8 cellular contexts compared by ENCODE assay signal in genomic region chr16:27449434-27450188, GRCh38. TPM values are rescaled to one million over a fixed set of nuclear protein-coding genes. Genes with fewer than 3 reads are reported as not detected.
A peak's percentile ranks its signal among the peaks of the same experiment; 100 is the strongest.
DNase-seq lines count a peak whose midpoint lies in the region; ATAC-seq, FAIRE-seq and TF ChIP-seq lines count a peak whose summit lies in the region.

No MANE protein-coding gene starts in this region.

- TF ChIP-seq POLR2A in HepG2 (IDR thresholded peaks at IDR 0.05; ENCODE audit: insufficient read depth in 1 of 2, low read depth in 2 of 2, low read length in 2 of 2) (no peak), stomach (IDR thresholded peaks at IDR 0.05) (no peak), suprapubic skin (IDR thresholded peaks at IDR 0.05) (no peak)

- no peaks in the 10 kb centered on the region for H3F3A ChIP-seq in SK-N-SH (replicated peaks; ENCODE audit: insufficient read depth)

- H3K4me2 ChIP-seq in HepG2 (ENCODE audit: low read depth, low read length) (no peak overlapping the region), SK-N-SH (no peak overlapping the region)

- WGBS in HepG2 (ENCODE audit: low lambda C conversion rate): 24% methylated on average over 23 of the region's 31 CpGs
- WGBS in stomach, 5 donors: 25 to 33% (median 30%) methylated on average over 24 to 31 of the region's 31 CpGs
- WGBS in suprapubic skin: 30% methylated on average over 31 of the region's 31 CpGs
- WGBS in SK-N-SH (ENCODE audit: low lambda C conversion rate): 27% methylated on average over 20 of the region's 31 CpGs

- CTCF ChIA-PET in CD8-positive, alpha-beta memory T cell (lab: Charles Lee): interaction anchor here (0.8 to 5.4 kb wide), 13 partner anchors 13 to 294 kb away, joined by 3 to 32 read pairs (median 5); no protein-coding TSS in a partner anchor
- CTCF ChIA-PET in HepG2 (lab: Yijun Ruan, JAX; ENCODE audit: low intra/inter-chr PET ratio, low total read pairs) (no interaction called here), SK-N-SH (lab: Yijun Ruan, JAX) (no interaction called here)

- H3K36me3 ChIP-seq in CD8-positive, alpha-beta memory T cell (ENCODE audit: insufficient read depth, low read length): peaks cover 27% of the 10 kb centered on the region
- no peaks in the 10 kb centered on the region for H3K36me3 ChIP-seq in HepG2 (replicated peaks in 1 of 2; ENCODE audit: control insufficient read depth in 1 of 2, insufficient read depth in 2 of 2, low read length in 2 of 2)
- H3K36me3 ChIP-seq in stomach: peaks cover 0 to 9% (median 0%) of the 10 kb centered on the region in 4 donors
- H3K36me3 ChIP-seq in suprapubic skin: no peaks in the 10 kb centered on the region
- no peaks in the 10 kb centered on the region for H3K36me3 ChIP-seq in SK-N-SH (replicated peaks in 1 of 2; ENCODE audit: control insufficient read depth in 1 of 2, insufficient read depth in 2 of 2, low read length in 1 of 2)

- peak overlapping the region; percentile 0 for H3K4me3 ChIP-seq in CD8-positive, alpha-beta memory T cell (ENCODE audit: low read length)
- H3K4me3 ChIP-seq in HepG2 (replicated peaks in 1 of 3; ENCODE audit: insufficient read depth in 1 of 3, low read depth in 2 of 3, low read length in 3 of 3) (no peak overlapping the region), stomach (no peak overlapping the region), suprapubic skin (no peak overlapping the region), SK-N-SH (ENCODE audit: low read depth in 2 of 2, low read length in 1 of 2) (no peak overlapping the region)

- no peak for TF ChIP-seq EP300 in HepG2 (IDR thresholded peaks at IDR 0.05; ENCODE audit: low read depth in 2 of 2, low read length in 2 of 2)
- TF ChIP-seq EP300 in HepG2 (CRISPR knock-in tag; IDR thresholded peaks at IDR 0.05; ENCODE audit: borderline replicate concordance): no peak
- TF ChIP-seq EP300 in stomach (IDR thresholded peaks at IDR 0.05): no peak
- TF ChIP-seq EP300 in suprapubic skin (IDR thresholded peaks at IDR 0.05): no peak
- TF ChIP-seq EP300 in SK-N-SH (IDR thresholded peaks at IDR 0.05; ENCODE audit: borderline replicate concordance in 1 of 2, low read depth in 1 of 2, low read length in 1 of 2): no peak

- peaks cover 80% of the 10 kb centered on the region for H3K4me1 ChIP-seq in CD8-positive, alpha-beta memory T cell (ENCODE audit: insufficient read depth, low read length)
- peaks cover 7% of the 10 kb centered on the region; the same call in 1 of the 2 replicates for H3K4me1 ChIP-seq in HepG2 (ENCODE audit: insufficient read depth, low read length)
- peaks cover 0 to 12% (median 8%) of the 10 kb centered on the region in 4 donors for H3K4me1 ChIP-seq in stomach
- H3K4me1 ChIP-seq in suprapubic skin: peaks cover 4% of the 10 kb centered on the region
- H3K4me1 ChIP-seq in SK-N-SH (ENCODE audit: control insufficient read depth in 1 of 2, insufficient read depth in 2 of 2, low read depth in 1 of 2, low read length in 1 of 2): no peaks in the 10 kb centered on the region

- peaks cover under 1% of the 10 kb centered on the region for H3K9me3 ChIP-seq in CD8-positive, alpha-beta memory T cell (ENCODE audit: low read length)
- H3K9me3 ChIP-seq in HepG2 (ENCODE audit: low read length) (peaks cover 10% of the 10 kb centered on the region), stomach (peaks cover under 1 to 7% (median 5%) of the 10 kb centered on the region in 4 donors), suprapubic skin (no peaks in the 10 kb centered on the region), SK-N-SH (no peaks in the 10 kb centered on the region)

- peaks cover 85 to 92% (median 88%) of the 10 kb centered on the region in 3 donors for H3K4me1 Mint-ChIP-seq in CD8-positive, alpha-beta memory T cell

- peak overlapping the region; percentile 61 to 93 (median 88) for H3K4me3 Mint-ChIP-seq in CD8-positive, alpha-beta memory T cell

- peaks cover 0 to 9% of the 10 kb centered on the region in 2 donors for H3K27me3 Mint-ChIP-seq in CD8-positive, alpha-beta memory T cell

- no peak for TF ChIP-seq RAD21 in HepG2 (CRISPR knock-in tag; IDR thresholded peaks at IDR 0.05)
- no peak for TF ChIP-seq RAD21 in SK-N-SH (IDR thresholded peaks at IDR 0.05; ENCODE audit: low read length)

- H3K27me3 ChIP-seq in CD8-positive, alpha-beta memory T cell (ENCODE audit: insufficient read depth, low read length, poor library complexity, severe bottlenecking): no peaks in the 10 kb centered on the region
- H3K27me3 ChIP-seq in HepG2 (ENCODE audit: control insufficient read depth in 1 of 2, insufficient read depth in 2 of 2, low read length in 2 of 2): peaks cover 4 to 35% of the 10 kb centered on the region in 2 experiments; a peak in 3 of 5 replicates
- peaks cover 0 to 73% (median 19%) of the 10 kb centered on the region in 3 donors for H3K27me3 ChIP-seq in stomach
- H3K27me3 ChIP-seq in suprapubic skin: peaks cover 32% of the 10 kb centered on the region
- no peaks in the 10 kb centered on the region for H3K27me3 ChIP-seq in SK-N-SH (ENCODE audit: insufficient read depth)

- peak; percentile 54 for ATAC-seq in HG02759 (IDR thresholded peaks at IDR 0.05; ENCODE audit: unreplicated experiment)
- ATAC-seq in HepG2: peak; percentile 19

- no peaks in the 10 kb centered on the region for H3K9me2 ChIP-seq in SK-N-SH

- no TSS peak for BruUV-seq in HepG2 (replicated peaks; lab: Mats Ljungman, UMichigan)

- H3K27ac Mint-ChIP-seq in CD8-positive, alpha-beta memory T cell: peak overlapping the region; percentile 97 to 100 (median 100)

- peaks cover 15 to 51% (median 26%) of the 10 kb centered on the region in 3 donors for H3K36me3 Mint-ChIP-seq in CD8-positive, alpha-beta memory T cell

- H2AFZ ChIP-seq in HepG2 (ENCODE audit: low read length) (no peak overlapping the region), SK-N-SH (ENCODE audit: low read depth) (no peak overlapping the region)

- FAIRE-seq in HepG2 (lab: Jason Lieb, UNC): no peak

- no peaks in the 10 kb centered on the region for H3K79me2 ChIP-seq in HepG2 (ENCODE audit: insufficient read depth, low read length)
- H3K79me2 ChIP-seq in SK-N-SH (ENCODE audit: insufficient read depth): no peaks in the 10 kb centered on the region

- DNase-seq in CD8-positive, alpha-beta memory T cell: peak; percentile 83 to 94 (median 87)
- peak; percentile 67 to 75 for DNase-seq in activated CD4-positive, alpha-beta T cell treated with anti-CD3 and anti-CD28 coated beads, Interleukin-2, amount 50 U/mL, for 4 hours
- DNase-seq in HepG2 (ENCODE audit: low spot score): no peak
- peak; percentile 43 for DNase-seq in stomach
- no peak for DNase-seq in suprapubic skin (ENCODE audit: low spot score in 2 of 2)
- no peak for DNase-seq in SK-N-SH
- no peak for DNase-seq in SW480 (ENCODE audit: low spot score)

- in situ Hi-C loops in HepG2 (cut with HindIII; ENCODE audit: extremely low pct_ligation_motif_present, low pct_unique_long_range_greater_than_20kb): loop anchor here (10.0 kb wide), 1 partner anchor 275 kb away; no protein-coding TSS in a partner anchor

- H4K20me1 ChIP-seq in HepG2 (ENCODE audit: insufficient read depth, low read length) (no peaks in the 10 kb centered on the region), SK-N-SH (ENCODE audit: insufficient read depth) (no peaks in the 10 kb centered on the region)

- intact Hi-C loops in HepG2 (cut with micrococcal nuclease; ENCODE audit: unreplicated experiment) (no loop called here), stomach (cut with DNase I; ENCODE audit: low total_unique reads) (loop anchor here (10.0 kb wide), 2 partner anchors 75 to 275 kb away; no protein-coding TSS in a partner anchor)

- H3K9me3 Mint-ChIP-seq in CD8-positive, alpha-beta memory T cell: peaks cover 0 to 3% (median 0%) of the 10 kb centered on the region in 5 donors

- POLR2A ChIA-PET in CD8-positive, alpha-beta memory T cell (lab: Charles Lee): interaction anchor here (0.6 to 6.0 kb wide), 9 partner anchors 10 to 215 kb away, joined by 3 to 33 read pairs (median 6); no protein-coding TSS in a partner anchor
- POLR2A ChIA-PET in HepG2 (lab: Yijun Ruan, JAX): no interaction called here
- POLR2A ChIA-PET in SK-N-SH (lab: Yijun Ruan, JAX): no interaction called here

- H3K9ac ChIP-seq in HepG2 (ENCODE audit: insufficient read depth, low read depth, low read length) (no peak overlapping the region), SK-N-SH (no peak overlapping the region)

- H3K27ac ChIP-seq in CD8-positive, alpha-beta memory T cell (ENCODE audit: low read depth, low read length): peak overlapping the region; percentile 74
- H3K27ac ChIP-seq in HepG2 (ENCODE audit: extremely low read length, insufficient read depth, low read length) (no peak overlapping the region), stomach (no peak overlapping the region), suprapubic skin (no peak overlapping the region), SK-N-SH (ENCODE audit: low read depth in 2 of 2, low read length in 1 of 2) (no peak overlapping the region)

- TF ChIP-seq CTCF in HepG2 (CRISPR knock-in tag; IDR thresholded peaks at IDR 0.05) (no peak), stomach (IDR thresholded peaks at IDR 0.05) (no peak), suprapubic skin (IDR thresholded peaks at IDR 0.05) (no peak), SK-N-SH (IDR thresholded peaks at IDR 0.05) (no peak)

RNA-seq across cellular contexts. Expression of gene IL21R, which starts 47.6 kb away (rescaled TPM):
- total RNA-seq in CD8-positive, alpha-beta memory T cell: 10 to 100 TPM; 80.5 to 84.5 TPM
- 53.7 TPM for polyA plus RNA-seq in CD8-positive, alpha-beta memory T cell
- total RNA-seq in HepG2 (2016; rRNA removed; fragmentation: Illumina TruSeq; extraction: Trizol): 0.17 and 0.64 TPM in 2 replicates
- not detected in 2 replicates for total RNA-seq in HepG2 (2016; cell fraction: cytosol; rRNA removed; fragmentation: Illumina TruSeq; extraction: Trizol; ENCODE audit: low read depth)
- 0.22 and 0.43 TPM in 2 replicates for total RNA-seq in HepG2 (2016; cell fraction: insoluble cytoplasmic fraction; rRNA removed; fragmentation: Illumina TruSeq; extraction: Trizol)
- total RNA-seq in HepG2 (2016; cell fraction: membrane; rRNA removed; fragmentation: Illumina TruSeq; extraction: Trizol): 0.22 and 0.45 TPM in 2 replicates
- 0.28 and 0.40 TPM in 2 replicates for total RNA-seq in HepG2 (2016; cell fraction: nucleus; rRNA removed; fragmentation: Illumina TruSeq; extraction: Trizol)
- 0.49 and 1.6 TPM in 2 replicates for polyA plus RNA-seq in HepG2 (2011; rRNA removed)
- polyA plus RNA-seq in HepG2 (2011; cell fraction: cytosol; rRNA removed): 0.62 and 1.4 TPM in 2 replicates
- polyA plus RNA-seq in HepG2 (2011; cell fraction: nucleus; rRNA removed): 0.34 and 1.6 TPM in 2 replicates
- 1.1 and 2.8 TPM in 2 replicates for polyA plus RNA-seq in HepG2 (2012)
- polyA plus RNA-seq in HepG2 (2016; cell fraction: cytosol; fragmentation: Illumina TruSeq; extraction: Trizol; ENCODE audit: low read depth): 0.07 and 0.09 TPM in 2 replicates
- polyA plus RNA-seq in HepG2 (2016; cell fraction: insoluble cytoplasmic fraction; fragmentation: Illumina TruSeq; extraction: Trizol; ENCODE audit: low read depth): 0.14 and 0.21 TPM in 2 replicates
- polyA plus RNA-seq in HepG2 (2016; cell fraction: membrane; fragmentation: Illumina TruSeq; extraction: Trizol; ENCODE audit: low read depth): 0.06 and 0.12 TPM in 2 replicates
- polyA plus RNA-seq in HepG2 (2016; cell fraction: nucleus; fragmentation: Illumina TruSeq; extraction: Trizol; ENCODE audit: insufficient read depth, low read depth): 0.35 and 0.56 TPM in 2 replicates
- 0.56 and 3.1 TPM in 2 replicates for polyA minus RNA-seq in HepG2 (2011; rRNA and poly(A)+ RNA removed; ENCODE audit: low replicate concordance)
- polyA minus RNA-seq in HepG2 (2011; cell fraction: cytosol; rRNA and poly(A)+ RNA removed): 0.88 and 1.1 TPM in 2 replicates
- polyA minus RNA-seq in HepG2 (2011; cell fraction: nucleus; rRNA and poly(A)+ RNA removed): 0.26 and 0.87 TPM in 2 replicates
- under 1 TPM in 2 of 5 donors, not detected in 3; 0.14 to 0.73 TPM for total RNA-seq in stomach
- polyA plus RNA-seq in stomach: under 1 TPM in 2 of 3 donors, not detected in 1; 0.33 to 0.44 TPM
- 1 to 10 TPM in 1 of 4 donors, under 1 TPM in 3; 0.08 to 1.2 (median 0.23) TPM for total RNA-seq in suprapubic skin
- 0.13 TPM in 2 replicates for polyA plus RNA-seq in SK-N-SH (2012; rRNA removed)
- 0.05 and 0.06 TPM in 2 replicates for polyA plus RNA-seq in SK-N-SH (2012; cell fraction: cytosol; rRNA removed)
- 0.02 and 0.12 TPM in 2 replicates for polyA plus RNA-seq in SK-N-SH (2012; cell fraction: nucleus; rRNA removed)

Comparison
In these comparisons a context has a peak if more than half of its experiments do, and no peak if none do; other contexts are left out.
1. DNase-seq: peak in CD8-positive, alpha-beta memory T cell (5 of 5), activated CD4-positive, alpha-beta T cell treated with anti-CD3 and anti-CD28 coated beads, Interleukin-2, amount 50 U/mL, for 4 hours (2 of 2) and stomach (single experiment); none in HepG2 (single experiment), suprapubic skin (0 of 2), SK-N-SH (single experiment) and SW480 (single experiment).
2. RNA of gene IL21R, which starts 47.6 kb away (total RNA-seq): 80.5 to 84.5 TPM in CD8-positive, alpha-beta memory T cell; 0.17 to 0.64 TPM in HepG2, 0.08 to 1.2 TPM in suprapubic skin and 0.14 to 0.73 TPM in stomach; every median in the first group is over 10 times any median in the second.